In genomic region chr2:57965961-57966360, GRCh38 we compare ENCODE assay signal across 20 cellular contexts.
"Had no signal": no experiment of that assay in that cellular context is flagged by ENCODE, and none has a peak within 500 bp of the region (broad histone marks: within the 10 kb centered on the region; RNA-seq: fewer than 3 reads in every experiment).

No MANE protein-coding gene starts in this region.

- H3K4me3 ChIP-seq: K562 had no signal

- DNase-seq: activated B cell treated with CpG ODN at 0.5 μM for 24 hours; activated CD4-positive, alpha-beta T cell treated with anti-CD3 and anti-CD28 coated beads for 36 hours; activated CD8-positive, alpha-beta memory T cell treated with anti-CD3 and anti-CD28 coated beads, Interleukin-2, amount 50 U/mL, for 4 hours; activated CD8-positive, alpha-beta T cell treated with anti-CD3 and anti-CD28 coated beads for 36 hours; activated gamma-delta T cell treated with Interleukin-2 at 50 U/mL for 16 hours; activated naive CD4-positive, alpha-beta T cell treated with anti-CD3 and anti-CD28 coated beads, Interleukin-2, amount 10 ng/mL, durations not matched to agents 7 days and 5 days; activated naive CD8-positive, alpha-beta T cell treated with anti-CD3 and anti-CD28 coated beads for 36 hours; activated T-cell treated with anti-CD3 and anti-CD28 coated beads, Interleukin-2, amount 50 U/mL, for 72 hours; brain microvascular endothelial cell; NCI-H1092; NCI-H1694; NCI-H2029; NCI-H2107; NCI-H2171 treated with DMSO at 0.1 percent for 48 hours; NCI-H226; NCI-H510A; NCI-H526 treated with DMSO at 0.1 percent for 48 hours; NCI-H82; SHP77 treated with DMSO at 0.1 percent for 48 hours had no signal

- FAIRE-seq: K562 had no signal
